Comparison of ENCODE assay signal across 13 cellular contexts in genomic region chr1:23796466-23797271, GRCh38. TPM values are rescaled to one million over a fixed set of nuclear protein-coding genes. Genes with fewer than 3 reads are reported as not detected.
DNase-seq lines count a peak whose midpoint lies in the region; ATAC-seq and TF ChIP-seq lines count a peak whose summit lies in the region.
"Had no signal": no experiment of that assay in that cellular context is flagged by ENCODE, and none has a peak within 500 bp of the region (broad histone marks: within the 10 kb centered on the region; RNA-seq: fewer than 3 reads in every experiment).

No MANE protein-coding gene starts in this region.

- H3K27ac ChIP-seq in VCaP = no peak overlapping the region
- no peak overlapping the region for H3K27ac ChIP-seq in endodermal cell (ENCODE audit: low read depth, low read length)
- H3K27ac ChIP-seq: thoracic aorta had no signal

- H3K27ac Mint-ChIP-seq in endodermal cell (no peak overlapping the region), progenitor cell of endocrine pancreas (peak overlapping the region; percentile 41)
- H3K27ac Mint-ChIP-seq: activated naive CD8-positive, alpha-beta T cell treated with anti-CD3 and anti-CD28 coated beads, Interleukin-2, amount 10 ng/mL, durations not matched to agents 7 days and 5 days had no signal

- no peaks in the 10 kb centered on the region for H3K27me3 ChIP-seq in endodermal cell (ENCODE audit: control insufficient read depth, insufficient read depth, low read length, poor library complexity, severe bottlenecking)

- H3K9me3 ChIP-seq in endodermal cell (ENCODE audit: control insufficient read depth, low read length) = no peaks in the 10 kb centered on the region
- H3K9me3 ChIP-seq: thoracic aorta had no signal

- TF ChIP-seq CTCF in GM12873 (IDR thresholded peaks at IDR 0.05; ENCODE audit: insufficient read depth, low read depth, low read length, missing control alignments) = peak; percentile 15
- peak; percentile 48 for TF ChIP-seq CTCF in VCaP (conservative IDR thresholded peaks at IDR 0.05)
- peak; percentile 63 for TF ChIP-seq CTCF in endodermal cell (conservative IDR thresholded peaks at IDR 0.05)
- TF ChIP-seq CTCF in progenitor cell of endocrine pancreas (IDR thresholded peaks at IDR 0.05; ENCODE audit: unreplicated experiment) = peak; percentile 8

- no peak overlapping the region for H3K4me3 ChIP-seq in endodermal cell (ENCODE audit: low read length)
- H3K4me3 ChIP-seq: thoracic aorta had no signal

- H3K36me3 Mint-ChIP-seq in endodermal cell (ENCODE audit: low read depth) = peaks cover 30% of the 10 kb centered on the region
- peaks cover 6% of the 10 kb centered on the region for H3K36me3 Mint-ChIP-seq in progenitor cell of endocrine pancreas (ENCODE audit: insufficient read depth)

- H3K9me3 Mint-ChIP-seq in endodermal cell (no peaks in the 10 kb centered on the region), progenitor cell of endocrine pancreas (ENCODE audit: low read depth) (no peaks in the 10 kb centered on the region)
- H3K9me3 Mint-ChIP-seq: activated naive CD8-positive, alpha-beta T cell treated with anti-CD3 and anti-CD28 coated beads, Interleukin-2, amount 10 ng/mL, durations not matched to agents 7 days and 5 days had no signal

- ATAC-seq in GM18907 (IDR thresholded peaks at IDR 0.05; ENCODE audit: unreplicated experiment) (no peak), GM18873 (IDR thresholded peaks at IDR 0.05; ENCODE audit: low FRiP score, unreplicated experiment) (no peak)

- H3K4me1 ChIP-seq in endodermal cell (ENCODE audit: control insufficient read depth, insufficient read depth, low read length) = peaks cover 11% of the 10 kb centered on the region

- no peak overlapping the region for H3K4me3 Mint-ChIP-seq in endodermal cell
- H3K4me3 Mint-ChIP-seq in progenitor cell of endocrine pancreas (ENCODE audit: low read depth) = no peak overlapping the region
- H3K4me3 Mint-ChIP-seq: activated naive CD8-positive, alpha-beta T cell treated with anti-CD3 and anti-CD28 coated beads, Interleukin-2, amount 10 ng/mL, durations not matched to agents 7 days and 5 days had no signal

- no peaks in the 10 kb centered on the region for H3K27me3 Mint-ChIP-seq in endodermal cell (ENCODE audit: insufficient read depth)
- no peaks in the 10 kb centered on the region for H3K27me3 Mint-ChIP-seq in progenitor cell of endocrine pancreas
- H3K27me3 Mint-ChIP-seq: activated naive CD8-positive, alpha-beta T cell treated with anti-CD3 and anti-CD28 coated beads, Interleukin-2, amount 10 ng/mL, durations not matched to agents 7 days and 5 days had no signal

- peaks cover 34% of the 10 kb centered on the region for H3K36me3 ChIP-seq in endodermal cell (ENCODE audit: control insufficient read depth, insufficient read depth, low read length)

- H3K4me1 Mint-ChIP-seq in endodermal cell (peaks cover 12% of the 10 kb centered on the region), progenitor cell of endocrine pancreas (ENCODE audit: low read depth) (peaks cover 16% of the 10 kb centered on the region)

- no peak overlapping the region for H3K9ac ChIP-seq in endodermal cell (ENCODE audit: extremely low read depth, low read length, poor library complexity, severe bottlenecking)

- DNase-seq in endodermal cell (peak; percentile 78), progenitor cell of endocrine pancreas (ENCODE audit: low spot score, unreplicated experiment) (no peak), hippocampal formation (lab: John Stamatoyannopoulos, UW) (no peak), inferior parietal cortex (ENCODE audit: extremely low spot score) (no peak)
- DNase-seq: activated naive CD8-positive, alpha-beta T cell treated with anti-CD3 and anti-CD28 coated beads, Interleukin-2, amount 10 ng/mL, durations not matched to agents 7 days and 5 days; NCI-H1105 treated with DMSO at 0.1 percent for 48 hours; NCI-H524 treated with DMSO at 0.1 percent for 48 hours; stimulated activated CD4-positive, alpha-beta T cell treated with anti-CD3 and anti-CD28 coated beads, Interleukin-15, amount 100 ng/mL, for 24 hours had no signal

- 86 to 94% methylated on average over 10 to 16 of the region's 17 CpGs for WGBS in endodermal cell (ENCODE audit: insufficient coverage in 1 of 2, insufficient read length in 1 of 2), 2 experiments

RNA-seq across cellular contexts. Expression of gene GALE, which starts 3.9 kb away (rescaled TPM):
- 10 to 100 TPM; 60.4 to 66.0 TPM for total RNA-seq in endodermal cell
- 36.2 TPM for polyA plus RNA-seq in endodermal cell (2013, experiment 1 of 2)
- polyA plus RNA-seq in endodermal cell (2013, experiment 2 of 2) = 32.4 TPM
- 49.9 and 53.3 TPM in 2 replicates for total RNA-seq in progenitor cell of endocrine pancreas

RNA-seq across cellular contexts. Expression of gene LYPLA2, which starts 5.7 kb away (rescaled TPM):
- 100 to 1,000 TPM; 103 to 107 TPM for total RNA-seq in endodermal cell
- polyA plus RNA-seq in endodermal cell (2013, experiment 1 of 2) = 60.2 TPM
- 61.5 TPM for polyA plus RNA-seq in endodermal cell (2013, experiment 2 of 2)
- 109 and 115 TPM in 2 replicates for total RNA-seq in progenitor cell of endocrine pancreas

RNA-seq across cellular contexts. Expression of gene PITHD1, which starts 18.5 kb away (rescaled TPM):
- total RNA-seq in endodermal cell (10 to 100 TPM; 62.5 to 71.3 TPM), progenitor cell of endocrine pancreas (52.8 and 53.8 TPM in 2 replicates)
- polyA plus RNA-seq in endodermal cell (2013, experiment 1 of 2) = 47.3 TPM
- 42.7 TPM for polyA plus RNA-seq in endodermal cell (2013, experiment 2 of 2)

RNA-seq across cellular contexts. Expression of gene HMGCL, which starts 28.6 kb away (rescaled TPM):
- total RNA-seq in endodermal cell = 10 to 100 TPM; 24.0 to 41.7 TPM
- polyA plus RNA-seq in endodermal cell (2013, experiment 1 of 2) = 20.7 TPM
- polyA plus RNA-seq in endodermal cell (2013, experiment 2 of 2) = 20.7 TPM
- total RNA-seq in progenitor cell of endocrine pancreas = 30.0 and 30.3 TPM in 2 replicates

RNA-seq across cellular contexts. Expression of gene ELOA, which starts 53.4 kb away (rescaled TPM):
- total RNA-seq in endodermal cell = 10 to 100 TPM; 33.3 to 42.4 TPM
- polyA plus RNA-seq in endodermal cell (2013, experiment 1 of 2) = 28.2 TPM
- polyA plus RNA-seq in endodermal cell (2013, experiment 2 of 2) = 26.4 TPM
- total RNA-seq in progenitor cell of endocrine pancreas = 37.5 and 40.8 TPM in 2 replicates

Comparison
In these comparisons a context has a peak if more than half of its experiments do, and no peak if none do; other contexts are left out.
1. CTCF ChIP-seq: peak in every context shown above with its lines; median percentile 63 in endodermal cell; 48 in VCaP; 15 in GM12873; 8 in progenitor cell of endocrine pancreas.